In the genomic region with DNA sequence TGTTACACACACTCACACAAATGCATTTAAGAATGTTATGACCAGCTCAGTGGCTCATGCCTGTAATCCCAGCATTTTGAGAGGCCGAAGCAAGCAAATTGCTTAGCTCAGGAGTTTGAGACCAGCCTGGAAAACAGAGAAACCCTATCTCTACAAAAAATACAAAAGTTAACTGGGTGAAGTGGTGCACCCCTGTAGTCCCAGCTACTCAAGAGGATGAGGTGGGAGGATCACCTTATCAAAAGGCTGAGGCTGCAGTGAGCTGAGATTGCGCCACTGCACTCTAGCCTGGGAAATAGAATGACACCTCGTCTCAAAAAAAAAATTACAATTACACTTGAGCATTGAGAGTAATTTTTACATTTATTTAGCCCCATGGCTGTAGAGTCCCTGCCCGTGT, we compare ENCODE assay signal across 17 cellular contexts.
DNase-seq lines count a peak whose midpoint lies in the region; ATAC-seq and TF ChIP-seq lines count a peak whose summit lies in the region.
"Had no signal": no experiment of that assay in that cellular context is flagged by ENCODE, and none has a peak within 500 bp of the region (broad histone marks: within the 10 kb centered on the region; RNA-seq: fewer than 3 reads in every experiment).

No MANE protein-coding gene starts in this region.

- H3K27me3 Mint-ChIP-seq in activated naive CD4-positive, alpha-beta T cell treated with anti-CD3 and anti-CD28 coated beads for 36 hours (ENCODE audit: low read depth): peaks cover 5% of the 10 kb centered on the region
- H3K27me3 Mint-ChIP-seq: activated naive CD8-positive, alpha-beta T cell treated with anti-CD3 and anti-CD28 coated beads, Interleukin-2, amount 10 ng/mL, durations not matched to agents 7 days and 5 days had no signal

- H3K27ac ChIP-seq in KOPT-K1 (ENCODE audit: low read depth, low read length, poor library complexity, severe bottlenecking) (peak overlapping the region; percentile 41), duodenal mucosa (ENCODE audit: low read depth, low read length) (peak overlapping the region; percentile 5), lung (ENCODE audit: low read depth in 1 of 2, low read length in 1 of 2) (peak overlapping the region; percentile 28 to 94), subcutaneous abdominal adipose tissue (ENCODE audit: low read depth, low read length) (peak overlapping the region; percentile 90)
- H3K27ac ChIP-seq: pancreas had no signal

- H3K4me3 ChIP-seq in duodenal mucosa (ENCODE audit: low read depth in 1 of 2, low read length in 2 of 2): no peak overlapping the region
- H3K4me3 ChIP-seq in lung: no peak overlapping the region
- H3K4me3 ChIP-seq in subcutaneous abdominal adipose tissue (ENCODE audit: low read depth in 1 of 5, low read length in 5 of 5): no peak overlapping the region
- H3K4me3 ChIP-seq: pancreas had no signal

- H3K4me1 ChIP-seq in duodenal mucosa (ENCODE audit: control insufficient read depth in 1 of 2, insufficient read depth in 2 of 2, low read length in 2 of 2): peaks cover 10 to 14% of the 10 kb centered on the region in 2 donors
- peaks cover 11 to 22% of the 10 kb centered on the region in 2 donors for H3K4me1 ChIP-seq in lung (ENCODE audit: control insufficient read depth in 2 of 2, insufficient read depth in 2 of 2, low read length in 2 of 2)
- H3K4me1 ChIP-seq in subcutaneous abdominal adipose tissue (ENCODE audit: control insufficient read depth in 5 of 5, insufficient read depth in 5 of 5, low read length in 5 of 5): peaks cover 9 to 54% (median 52%) of the 10 kb centered on the region in 5 donors
- H3K4me1 ChIP-seq: pancreas had no signal

- H3K36me3 ChIP-seq in KOPT-K1 (ENCODE audit: insufficient read depth, low read length) (no peaks in the 10 kb centered on the region), duodenal mucosa (ENCODE audit: control insufficient read depth in 1 of 2, insufficient read depth in 2 of 2, low read length in 2 of 2) (no peaks in the 10 kb centered on the region), lung (ENCODE audit: control insufficient read depth in 2 of 2, insufficient read depth in 2 of 2, low read length in 2 of 2) (no peaks in the 10 kb centered on the region), subcutaneous abdominal adipose tissue (ENCODE audit: control insufficient read depth in 5 of 5, insufficient read depth in 5 of 5, low read length in 5 of 5) (no peaks in the 10 kb centered on the region)
- H3K36me3 ChIP-seq: pancreas had no signal

- H3K27ac Mint-ChIP-seq in activated naive CD4-positive, alpha-beta T cell treated with anti-CD3 and anti-CD28 coated beads for 36 hours: no peak overlapping the region
- H3K27ac Mint-ChIP-seq: B cell; stimulated activated naive B cell treated with anti-CD40 and anti-IgM and Interleukin-4, amounts not matched to agents 10 μg/mL and 1 μg/mL and 100 μg/mL, for 72 hours had no signal

- H3K9me3 Mint-ChIP-seq in activated naive CD4-positive, alpha-beta T cell treated with anti-CD3 and anti-CD28 coated beads for 36 hours: peaks cover 5% of the 10 kb centered on the region

- no peaks in the 10 kb centered on the region for H3K27me3 ChIP-seq in duodenal mucosa (ENCODE audit: control insufficient read depth in 1 of 2, insufficient read depth in 2 of 2, low read length in 2 of 2)
- no peaks in the 10 kb centered on the region for H3K27me3 ChIP-seq in lung (ENCODE audit: control insufficient read depth, insufficient read depth)
- no peaks in the 10 kb centered on the region for H3K27me3 ChIP-seq in subcutaneous abdominal adipose tissue (ENCODE audit: control insufficient read depth in 5 of 5, insufficient read depth in 4 of 5, low read length in 5 of 5)
- H3K27me3 ChIP-seq: pancreas had no signal

- H3K36me3 Mint-ChIP-seq in activated naive CD4-positive, alpha-beta T cell treated with anti-CD3 and anti-CD28 coated beads for 36 hours (ENCODE audit: low read depth): peaks cover 8% of the 10 kb centered on the region

- H3K4me1 Mint-ChIP-seq in activated naive CD4-positive, alpha-beta T cell treated with anti-CD3 and anti-CD28 coated beads for 36 hours (ENCODE audit: low read depth): peaks cover 50% of the 10 kb centered on the region
- H3K4me1 Mint-ChIP-seq: B cell had no signal

- ATAC-seq in lung (ENCODE audit: insufficient read depth, low FRiP score) (no peak), left colon (no peak)
- ATAC-seq: pancreas; stimulated activated naive B cell treated with anti-CD40 and anti-IgM and Interleukin-4, amounts not matched to agents 10 μg/mL and 1 μg/mL and 100 μg/mL, for 72 hours had no signal

- DNase-seq in lung (ENCODE audit: low spot score): no peak
- no peak for DNase-seq in NCI-H187 (lab: John Stamatoyannopoulos, UW)
- DNase-seq in HuH-7 (ENCODE audit: low spot score): no peak
- DNase-seq in left colon: no peak
- DNase-seq in activated naive CD4-positive, alpha-beta T cell treated with anti-CD3 and anti-CD28 coated beads for 36 hours: no peak
- DNase-seq: activated CD4-positive, alpha-beta T cell treated with anti-CD3 and anti-CD28 coated beads, Interleukin-2, amount 50 U/mL, for 1 hour; activated naive CD8-positive, alpha-beta T cell treated with anti-CD3 and anti-CD28 coated beads, Interleukin-2, amount 10 ng/mL, durations not matched to agents 7 days and 5 days; activated T-cell treated with anti-CD3 and anti-CD28 coated beads for 4 hours; DMS 273 treated with DMSO at 0.1 percent for 48 hours; NCI-H2107; NK-92 treated with Interleukin-12 subunit alpha and Interleukin-12 subunit beta, amount 100 ng/mL, for 24 hours; pancreas; stimulated activated naive B cell treated with anti-CD40 and anti-IgM and Interleukin-4, amounts not matched to agents 10 μg/mL and 1 μg/mL and 100 μg/mL, for 72 hours had no signal

- TF ChIP-seq CTCF in lung (IDR thresholded peaks at IDR 0.05; ENCODE audit: control extremely low read depth, extremely low read depth): no peak

- no peak overlapping the region for H3K4me3 Mint-ChIP-seq in activated naive CD4-positive, alpha-beta T cell treated with anti-CD3 and anti-CD28 coated beads for 36 hours
- H3K4me3 Mint-ChIP-seq: B cell; stimulated activated naive B cell treated with anti-CD40 and anti-IgM and Interleukin-4, amounts not matched to agents 10 μg/mL and 1 μg/mL and 100 μg/mL, for 72 hours had no signal

- CTCF ChIA-PET in activated naive CD4-positive, alpha-beta T cell treated with anti-CD3 and anti-CD28 coated beads for 36 hours (lab: Charles Lee): interaction anchor here (0.5 to 0.7 kb wide), 2 partner anchors 163 to 174 kb away, joined by 3 read pairs; no protein-coding TSS in a partner anchor

- intact Hi-C loops in left colon (cut with DNase I, micrococcal nuclease): no loop called here
- intact Hi-C loops in activated naive CD4-positive, alpha-beta T cell treated with anti-CD3 and anti-CD28 coated beads for 36 hours (cut with micrococcal nuclease): no loop called here

- H3K9ac ChIP-seq in duodenal mucosa (ENCODE audit: low read depth in 1 of 2, low read length in 2 of 2) (no peak overlapping the region), subcutaneous abdominal adipose tissue (ENCODE audit: low read length in 5 of 5) (no peak overlapping the region)

- H3K9me3 ChIP-seq in KOPT-K1 (ENCODE audit: insufficient read depth, low read length, poor library complexity, severe bottlenecking): peaks cover 8% of the 10 kb centered on the region
- H3K9me3 ChIP-seq in duodenal mucosa (ENCODE audit: control insufficient read depth in 1 of 2, low read length in 2 of 2): no peaks in the 10 kb centered on the region
- H3K9me3 ChIP-seq in lung (ENCODE audit: control insufficient read depth in 2 of 2, insufficient read depth in 1 of 2, low read length in 1 of 2): no peaks in the 10 kb centered on the region
- no peaks in the 10 kb centered on the region for H3K9me3 ChIP-seq in subcutaneous abdominal adipose tissue (ENCODE audit: control insufficient read depth in 5 of 5, low read length in 5 of 5)
- H3K9me3 ChIP-seq: pancreas had no signal

- 42 to 67% methylated on average over 4 of the region's 4 CpGs for WGBS in lung, 2 donors

Comparison
In these comparisons a context has a peak if more than half of its experiments do, and no peak if none do; other contexts are left out.
1. H3K27ac ChIP-seq: peak in every context shown above with its lines; median percentile 90 in subcutaneous abdominal adipose tissue; 61 in lung; 41 in KOPT-K1; 5 in duodenal mucosa.